In genomic region chrX:84415155-84415554, GRCh38 we compare ENCODE assay signal across 19 cellular contexts.
"Had no signal": no experiment of that assay in that cellular context is flagged by ENCODE, and none has a peak within 500 bp of the region (broad histone marks: within the 10 kb centered on the region; RNA-seq: fewer than 3 reads in every experiment).

No MANE protein-coding gene starts in this region.

- DNase-seq: activated CD4-positive, alpha-beta T cell treated with anti-CD3 and anti-CD28 coated beads for 36 hours; activated CD4-positive, alpha-beta T cell treated with anti-CD3 and anti-CD28 coated beads, Interleukin-2, amount 50 U/mL, for 48 hours; activated naive CD4-positive, alpha-beta T cell; activated naive CD8-positive, alpha-beta T cell treated with anti-CD3 and anti-CD28 coated beads, Interleukin-2, amount 10 ng/mL, durations not matched to agents 7 days and 5 days; amygdala; body of pancreas; endodermal cell; foreskin keratinocyte; islet precursor cell; left colon; lower lobe of right lung; nephron progenitor cell; nucleus accumbens; posterior cingulate gyrus; retina; stimulated activated CD4-positive, alpha-beta T cell treated with anti-CD3 and anti-CD28 coated beads, Interleukin-2, amount 100 ng/mL, for 24 hours; stimulated activated naive CD4-positive, alpha-beta T cell treated with Interleukin-2 at 50 U/mL for 16 hours; thyroid gland had no signal

- H3K9me3 Mint-ChIP-seq: WTC11 had no signal

- H3K36me3 Mint-ChIP-seq: activated naive CD8-positive, alpha-beta T cell treated with anti-CD3 and anti-CD28 coated beads, Interleukin-2, amount 10 ng/mL, durations not matched to agents 7 days and 5 days; WTC11 had no signal

- H3K27ac Mint-ChIP-seq: activated CD4-positive, alpha-beta T cell treated with anti-CD3 and anti-CD28 coated beads for 36 hours; activated naive CD8-positive, alpha-beta T cell treated with anti-CD3 and anti-CD28 coated beads, Interleukin-2, amount 10 ng/mL, durations not matched to agents 7 days and 5 days; endodermal cell; nephron progenitor cell; WTC11 had no signal

- H3K27me3 Mint-ChIP-seq: activated CD4-positive, alpha-beta T cell treated with anti-CD3 and anti-CD28 coated beads for 36 hours; activated naive CD8-positive, alpha-beta T cell treated with anti-CD3 and anti-CD28 coated beads, Interleukin-2, amount 10 ng/mL, durations not matched to agents 7 days and 5 days had no signal

- H3K4me3 Mint-ChIP-seq: activated CD4-positive, alpha-beta T cell treated with anti-CD3 and anti-CD28 coated beads for 36 hours; activated naive CD8-positive, alpha-beta T cell treated with anti-CD3 and anti-CD28 coated beads, Interleukin-2, amount 10 ng/mL, durations not matched to agents 7 days and 5 days; endodermal cell; nephron progenitor cell; WTC11 had no signal

- H3K4me1 Mint-ChIP-seq: activated CD4-positive, alpha-beta T cell treated with anti-CD3 and anti-CD28 coated beads for 36 hours; activated naive CD8-positive, alpha-beta T cell treated with anti-CD3 and anti-CD28 coated beads, Interleukin-2, amount 10 ng/mL, durations not matched to agents 7 days and 5 days; endodermal cell; nephron progenitor cell; WTC11 had no signal

- ATAC-seq: activated CD4-positive, alpha-beta T cell treated with anti-CD3 and anti-CD28 coated beads for 36 hours; body of pancreas; foreskin keratinocyte; left colon; lower lobe of right lung; WTC11 had no signal
